In the genomic region with DNA sequence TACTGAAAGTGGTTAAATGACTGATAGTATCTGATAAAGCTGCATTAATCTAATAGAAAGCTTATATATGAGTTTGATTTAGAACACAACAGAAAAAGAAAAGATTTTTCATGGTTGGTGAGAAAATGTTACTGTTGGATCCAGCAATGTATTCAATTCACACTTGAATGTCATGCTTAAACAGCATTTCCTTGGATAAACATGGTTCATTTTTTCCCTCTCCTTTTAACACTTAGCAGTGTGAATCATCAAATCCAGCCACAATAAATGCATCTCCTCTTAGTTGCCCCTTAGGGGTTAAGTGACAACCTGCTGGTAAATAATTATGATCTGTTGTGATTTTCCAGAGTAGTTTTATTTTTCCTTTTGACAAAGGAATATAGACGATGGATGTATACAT, we compare ENCODE assay signal across 9 cellular contexts.
"Had no signal": no experiment of that assay in that cellular context is flagged by ENCODE, and none has a peak within 500 bp of the region (broad histone marks: within the 10 kb centered on the region; RNA-seq: fewer than 3 reads in every experiment).

No MANE protein-coding gene starts in this region.

- FAIRE-seq: H1, H54, HepG2 had no signal

- H3K4me3 ChIP-seq: GM23338 had no signal

- H3K27ac ChIP-seq: HL-60 had no signal

- ATAC-seq: GM23338, HepG2 had no signal

- DNase-seq: H9, HCEC 1CT, HFFc6, KBM-7 had no signal
